In genomic region chr11:8682219-8683114, GRCh38 we compare ENCODE assay signal across 1 cellular context.
TF ChIP-seq lines count a peak whose summit lies in the region.

Gene RPL27A (plus strand): TSS chr11:8682792. CDS start chr11:8682814, 22 bp downstream.
A gene with protein sequence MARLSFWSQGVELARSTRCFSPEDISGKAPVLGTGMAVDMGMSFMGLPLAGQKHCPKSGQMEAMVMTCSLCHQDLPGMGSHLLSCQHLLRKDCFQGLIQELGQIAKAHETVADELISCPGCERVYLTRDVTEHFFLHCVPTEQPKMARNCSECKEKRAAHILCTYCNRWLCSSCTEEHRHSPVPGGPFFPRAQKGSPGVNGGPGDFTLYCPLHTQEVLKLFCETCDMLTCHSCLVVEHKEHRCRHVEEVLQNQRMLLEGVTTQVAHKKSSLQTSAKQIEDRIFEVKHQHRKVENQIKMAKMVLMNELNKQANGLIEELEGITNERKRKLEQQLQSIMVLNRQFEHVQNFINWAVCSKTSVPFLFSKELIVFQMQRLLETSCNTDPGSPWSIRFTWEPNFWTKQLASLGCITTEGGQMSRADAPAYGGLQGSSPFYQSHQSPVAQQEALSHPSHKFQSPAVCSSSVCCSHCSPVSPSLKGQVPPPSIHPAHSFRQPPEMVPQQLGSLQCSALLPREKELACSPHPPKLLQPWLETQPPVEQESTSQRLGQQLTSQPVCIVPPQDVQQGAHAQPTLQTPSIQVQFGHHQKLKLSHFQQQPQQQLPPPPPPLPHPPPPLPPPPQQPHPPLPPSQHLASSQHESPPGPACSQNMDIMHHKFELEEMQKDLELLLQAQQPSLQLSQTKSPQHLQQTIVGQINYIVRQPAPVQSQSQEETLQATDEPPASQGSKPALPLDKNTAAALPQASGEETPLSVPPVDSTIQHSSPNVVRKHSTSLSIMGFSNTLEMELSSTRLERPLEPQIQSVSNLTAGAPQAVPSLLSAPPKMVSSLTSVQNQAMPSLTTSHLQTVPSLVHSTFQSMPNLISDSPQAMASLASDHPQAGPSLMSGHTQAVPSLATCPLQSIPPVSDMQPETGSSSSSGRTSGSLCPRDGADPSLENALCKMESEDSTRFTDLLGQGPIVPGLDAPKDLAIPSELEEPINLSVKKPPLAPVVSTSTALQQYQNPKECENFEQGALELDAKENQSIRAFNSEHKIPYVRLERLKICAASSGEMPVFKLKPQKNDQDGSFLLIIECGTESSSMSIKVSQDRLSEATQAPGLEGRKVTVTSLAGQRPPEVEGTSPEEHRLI (N-terminal part only) (minus strand): TSS chr11:8682665. CDS start chr11:8672274, 10,391 bp downstream.

TF ChIP-seq in HepG2, 621 proteins besides CTCF, POLR2A, EP300 and RAD21 (continues in another document):
- TF ChIP-seq E2F1 (CRISPR knock-in tag; IDR thresholded peaks at IDR 0.05) (peak; percentile 29; the same call in 1 of the 2 replicates), REL (CRISPR knock-in tag; conservative IDR thresholded peaks at IDR 0.05) (no peak; the same call in 1 of the 2 replicates), ZNF775 (CRISPR knock-in tag; IDR thresholded peaks at IDR 0.05; ENCODE audit: borderline replicate concordance) (no peak), HNRNPK (IDR thresholded peaks at IDR 0.05; ENCODE audit: low read depth, low read length, poor library complexity, severe bottlenecking) (no peak), ZNF431 (CRISPR knock-in tag; IDR thresholded peaks at IDR 0.05; ENCODE audit: borderline replicate concordance, low read depth) (0 out of 2 replicates have a peak, but pooled peaks have one; percentile 55), LBX2 (CRISPR knock-in tag; IDR thresholded peaks at IDR 0.05; ENCODE audit: borderline replicate concordance) (peak; percentile 46; the same call in 1 of the 2 replicates), THAP8 (CRISPR knock-in tag; IDR thresholded peaks at IDR 0.05; ENCODE audit: borderline replicate concordance) (peak; percentile 45; the same call in 1 of the 2 replicates), ZNF883 (CRISPR knock-in tag; IDR thresholded peaks at IDR 0.05; ENCODE audit: not compliant biosample characterization) (no peak), RBFOX2 (IDR thresholded peaks at IDR 0.05; ENCODE audit: low read depth, low read length) (peak; percentile 100), KDM6A (CRISPR knock-in tag; IDR thresholded peaks at IDR 0.05; ENCODE audit: low read depth) (no peak), REPIN1 (CRISPR knock-in tag; IDR thresholded peaks at IDR 0.05; ENCODE audit: borderline replicate concordance, low read depth) (no peak), ZNF552 (CRISPR knock-in tag; IDR thresholded peaks at IDR 0.05; ENCODE audit: borderline replicate concordance) (no peak), ZNF713 (CRISPR knock-in tag; IDR thresholded peaks at IDR 0.05) (no peak), ZNF446 (CRISPR knock-in tag; IDR thresholded peaks at IDR 0.05) (peak; percentile 92; the same call in 1 of the 2 replicates), ZMYM4 (CRISPR knock-in tag; IDR thresholded peaks at IDR 0.05) (peak; percentile 95), NCOR1 (IDR thresholded peaks at IDR 0.05; ENCODE audit: borderline replicate concordance, low read length) (no peak), ZFP62 (CRISPR knock-in tag; IDR thresholded peaks at IDR 0.05) (no peak), ZNF333 (CRISPR knock-in tag; IDR thresholded peaks at IDR 0.05; ENCODE audit: borderline replicate concordance) (peak; percentile 76), ZNF281 (CRISPR knock-in tag; IDR thresholded peaks at IDR 0.05; ENCODE audit: borderline replicate concordance) (no peak), ZNF629 (CRISPR knock-in tag; conservative IDR thresholded peaks at IDR 0.05) (0 out of 2 replicates have a peak, but pooled peaks have one; percentile 7), SRSF4 (IDR thresholded peaks at IDR 0.05; ENCODE audit: low read depth, low read length, poor library complexity, severe bottlenecking) (no peak), FOXO4 (CRISPR knock-in tag; conservative IDR thresholded peaks at IDR 0.05) (no peak)
- TF ChIP-seq, protein P1, sequence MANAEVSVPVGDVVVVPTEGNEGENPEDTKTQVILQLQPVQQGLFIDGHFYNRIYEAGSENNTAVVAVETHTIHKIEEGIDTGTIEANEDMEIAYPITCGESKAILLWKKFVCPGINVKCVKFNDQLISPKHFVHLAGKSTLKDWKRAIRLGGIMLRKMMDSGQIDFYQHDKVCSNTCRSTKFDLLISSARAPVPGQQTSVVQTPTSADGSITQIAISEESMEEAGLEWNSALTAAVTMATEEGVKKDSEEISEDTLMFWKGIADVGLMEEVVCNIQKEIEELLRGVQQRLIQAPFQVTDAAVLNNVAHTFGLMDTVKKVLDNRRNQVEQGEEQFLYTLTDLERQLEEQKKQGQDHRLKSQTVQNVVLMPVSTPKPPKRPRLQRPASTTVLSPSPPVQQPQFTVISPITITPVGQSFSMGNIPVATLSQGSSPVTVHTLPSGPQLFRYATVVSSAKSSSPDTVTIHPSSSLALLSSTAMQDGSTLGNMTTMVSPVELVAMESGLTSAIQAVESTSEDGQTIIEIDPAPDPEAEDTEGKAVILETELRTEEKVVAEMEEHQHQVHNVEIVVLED (CRISPR knock-in tag; IDR thresholded peaks at IDR 0.05; ENCODE audit: borderline replicate concordance) = peak; percentile 66
- TF ChIP-seq, protein P2, sequence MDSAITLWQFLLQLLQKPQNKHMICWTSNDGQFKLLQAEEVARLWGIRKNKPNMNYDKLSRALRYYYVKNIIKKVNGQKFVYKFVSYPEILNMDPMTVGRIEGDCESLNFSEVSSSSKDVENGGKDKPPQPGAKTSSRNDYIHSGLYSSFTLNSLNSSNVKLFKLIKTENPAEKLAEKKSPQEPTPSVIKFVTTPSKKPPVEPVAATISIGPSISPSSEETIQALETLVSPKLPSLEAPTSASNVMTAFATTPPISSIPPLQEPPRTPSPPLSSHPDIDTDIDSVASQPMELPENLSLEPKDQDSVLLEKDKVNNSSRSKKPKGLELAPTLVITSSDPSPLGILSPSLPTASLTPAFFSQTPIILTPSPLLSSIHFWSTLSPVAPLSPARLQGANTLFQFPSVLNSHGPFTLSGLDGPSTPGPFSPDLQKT (CRISPR knock-in tag; IDR thresholded peaks at IDR 0.05; ENCODE audit: borderline replicate concordance) = no peak; the same call in 1 of the 2 replicates
- TF ChIP-seq, protein P3, sequence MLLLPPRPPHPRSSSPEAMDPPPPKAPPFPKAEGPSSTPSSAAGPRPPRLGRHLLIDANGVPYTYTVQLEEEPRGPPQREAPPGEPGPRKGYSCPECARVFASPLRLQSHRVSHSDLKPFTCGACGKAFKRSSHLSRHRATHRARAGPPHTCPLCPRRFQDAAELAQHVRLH (CRISPR knock-in tag; IDR thresholded peaks at IDR 0.05; ENCODE audit: borderline replicate concordance, low read depth) = no peak; the same call in 1 of the 2 replicates
- TF ChIP-seq, protein P4, sequence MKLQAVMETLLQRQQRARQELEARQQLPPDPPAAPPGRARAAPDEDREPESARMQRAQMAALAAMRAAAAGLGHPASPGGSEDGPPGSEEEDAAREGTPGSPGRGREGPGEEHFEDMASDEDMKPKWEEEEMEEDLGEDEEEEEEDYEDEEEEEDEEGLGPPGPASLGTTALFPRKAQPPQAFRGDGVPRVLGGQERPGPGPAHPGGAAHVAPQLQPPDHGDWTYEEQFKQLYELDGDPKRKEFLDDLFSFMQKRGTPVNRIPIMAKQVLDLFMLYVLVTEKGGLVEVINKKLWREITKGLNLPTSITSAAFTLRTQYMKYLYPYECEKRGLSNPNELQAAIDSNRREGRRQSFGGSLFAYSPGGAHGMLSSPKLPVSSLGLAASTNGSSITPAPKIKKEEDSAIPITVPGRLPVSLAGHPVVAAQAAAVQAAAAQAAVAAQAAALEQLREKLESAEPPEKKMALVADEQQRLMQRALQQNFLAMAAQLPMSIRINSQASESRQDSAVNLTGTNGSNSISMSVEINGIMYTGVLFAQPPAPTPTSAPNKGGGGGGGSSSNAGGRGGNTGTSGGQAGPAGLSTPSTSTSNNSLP (IDR thresholded peaks at IDR 0.05; ENCODE audit: low read depth, low read length) = 0 out of 2 replicates have a peak, but pooled peaks have one; percentile 4
- TF ChIP-seq, protein P5, sequence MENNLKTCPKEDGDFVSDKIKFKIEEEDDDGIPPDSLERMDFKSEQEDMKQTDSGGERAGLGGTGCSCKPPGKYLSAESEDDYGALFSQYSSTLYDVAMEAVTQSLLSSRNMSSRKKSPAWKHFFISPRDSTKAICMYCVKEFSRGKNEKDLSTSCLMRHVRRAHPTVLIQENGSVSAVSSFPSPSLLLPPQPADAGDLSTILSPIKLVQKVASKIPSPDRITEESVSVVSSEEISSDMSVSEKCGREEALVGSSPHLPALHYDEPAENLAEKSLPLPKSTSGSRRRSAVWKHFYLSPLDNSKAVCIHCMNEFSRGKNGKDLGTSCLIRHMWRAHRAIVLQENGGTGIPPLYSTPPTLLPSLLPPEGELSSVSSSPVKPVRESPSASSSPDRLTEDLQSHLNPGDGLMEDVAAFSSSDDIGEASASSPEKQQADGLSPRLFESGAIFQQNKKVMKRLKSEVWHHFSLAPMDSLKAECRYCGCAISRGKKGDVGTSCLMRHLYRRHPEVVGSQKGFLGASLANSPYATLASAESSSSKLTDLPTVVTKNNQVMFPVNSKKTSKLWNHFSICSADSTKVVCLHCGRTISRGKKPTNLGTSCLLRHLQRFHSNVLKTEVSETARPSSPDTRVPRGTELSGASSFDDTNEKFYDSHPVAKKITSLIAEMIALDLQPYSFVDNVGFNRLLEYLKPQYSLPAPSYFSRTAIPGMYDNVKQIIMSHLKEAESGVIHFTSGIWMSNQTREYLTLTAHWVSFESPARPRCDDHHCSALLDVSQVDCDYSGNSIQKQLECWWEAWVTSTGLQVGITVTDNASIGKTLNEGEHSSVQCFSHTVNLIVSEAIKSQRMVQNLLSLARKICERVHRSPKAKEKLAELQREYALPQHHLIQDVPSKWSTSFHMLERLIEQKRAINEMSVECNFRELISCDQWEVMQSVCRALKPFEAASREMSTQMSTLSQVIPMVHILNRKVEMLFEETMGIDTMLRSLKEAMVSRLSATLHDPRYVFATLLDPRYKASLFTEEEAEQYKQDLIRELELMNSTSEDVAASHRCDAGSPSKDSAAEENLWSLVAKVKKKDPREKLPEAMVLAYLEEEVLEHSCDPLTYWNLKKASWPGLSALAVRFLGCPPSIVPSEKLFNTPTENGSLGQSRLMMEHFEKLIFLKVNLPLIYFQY (CRISPR knock-in tag; IDR thresholded peaks at IDR 0.05; ENCODE audit: borderline replicate concordance) = 0 out of 2 replicates have a peak, but pooled peaks have one; percentile 23
- TF ChIP-seq, protein P6, sequence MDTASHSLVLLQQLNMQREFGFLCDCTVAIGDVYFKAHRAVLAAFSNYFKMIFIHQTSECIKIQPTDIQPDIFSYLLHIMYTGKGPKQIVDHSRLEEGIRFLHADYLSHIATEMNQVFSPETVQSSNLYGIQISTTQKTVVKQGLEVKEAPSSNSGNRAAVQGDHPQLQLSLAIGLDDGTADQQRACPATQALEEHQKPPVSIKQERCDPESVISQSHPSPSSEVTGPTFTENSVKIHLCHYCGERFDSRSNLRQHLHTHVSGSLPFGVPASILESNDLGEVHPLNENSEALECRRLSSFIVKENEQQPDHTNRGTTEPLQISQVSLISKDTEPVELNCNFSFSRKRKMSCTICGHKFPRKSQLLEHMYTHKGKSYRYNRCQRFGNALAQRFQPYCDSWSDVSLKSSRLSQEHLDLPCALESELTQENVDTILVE (CRISPR knock-in tag; IDR thresholded peaks at IDR 0.05) = peak; percentile 31; the same call in 1 of the 2 replicates
